ENCODE assay signal across 10 cellular contexts in genomic region chr3:170154084-170154483, GRCh38. TPM values are rescaled to one million over a fixed set of nuclear protein-coding genes. Genes with fewer than 3 reads are reported as not detected.
DNase-seq lines count a peak whose midpoint lies in the region; ATAC-seq and TF ChIP-seq lines count a peak whose summit lies in the region.
"Had no signal": no experiment of that assay in that cellular context is flagged by ENCODE, and none has a peak within 500 bp of the region (broad histone marks: within the 10 kb centered on the region; RNA-seq: fewer than 3 reads in every experiment).

No MANE protein-coding gene starts in this region.

- peak overlapping the region; percentile 3 for H3K27ac Mint-ChIP-seq in MCF 10A (ENCODE audit: low read depth, unreplicated experiment)
- peak overlapping the region; percentile 48 for H3K27ac Mint-ChIP-seq in activated naive CD8-positive, alpha-beta T cell treated with anti-CD3 and anti-CD28 coated beads, Interleukin-2, amount 50 U/mL, for 24 hours
- H3K27ac Mint-ChIP-seq: nephron had no signal

- no peaks in the 10 kb centered on the region for H3K36me3 ChIP-seq in breast epithelium

- H3K4me1 ChIP-seq in breast epithelium, result no peaks in the 10 kb centered on the region
- H3K4me1 ChIP-seq: foreskin keratinocyte had no signal

- no peaks in the 10 kb centered on the region for H3K27me3 ChIP-seq in breast epithelium
- H3K27me3 ChIP-seq: foreskin keratinocyte had no signal

- BruUV-seq in MCF 10A (replicated peaks; lab: Mats Ljungman, UMichigan), result no TSS peak

- POLR2A ChIA-PET in MCF 10A (lab: Yijun Ruan, JAX), result interaction anchor here (0.6 kb wide), 3 partner anchors 28 to 67 kb away, joined by 3 read pairs; partner anchors contain the start of gene PHC3

- peak; percentile 15 for ATAC-seq in HG02973 (IDR thresholded peaks at IDR 0.05; ENCODE audit: unreplicated experiment)
- no peak for ATAC-seq in activated naive CD8-positive, alpha-beta T cell treated with anti-CD3 and anti-CD28 coated beads, Interleukin-2, amount 50 U/mL, for 24 hours
- ATAC-seq: foreskin keratinocyte had no signal

- in situ Hi-C loops in KBM-7 (cut with MboI; ENCODE audit: low pct_unique_long_range_greater_than_20kb, low sequenced_read_pairs), result no loop called here

- no peak for TF ChIP-seq POLR2A in breast epithelium (IDR thresholded peaks at IDR 0.05)

- H3K9me3 Mint-ChIP-seq in MCF 10A (ENCODE audit: unreplicated experiment), result no peaks in the 10 kb centered on the region
- H3K9me3 Mint-ChIP-seq in activated naive CD8-positive, alpha-beta T cell treated with anti-CD3 and anti-CD28 coated beads, Interleukin-2, amount 50 U/mL, for 24 hours, result no peaks in the 10 kb centered on the region
- H3K9me3 Mint-ChIP-seq: nephron had no signal

- CTCF ChIA-PET in MCF 10A (lab: Yijun Ruan, JAX), result interaction anchor here (0.6 to 1.1 kb wide), 2 partner anchors 36 to 655 kb away, joined by 4 to 5 read pairs; no protein-coding TSS in a partner anchor

- TF ChIP-seq CTCF in MCF 10A (IDR thresholded peaks at IDR 0.05; ENCODE audit: unreplicated experiment), result no peak
- TF ChIP-seq CTCF in breast epithelium (IDR thresholded peaks at IDR 0.05), result no peak

- intact Hi-C loops in MCF 10A (cut with micrococcal nuclease) (no loop called here), breast epithelium (cut with DNase I; ENCODE audit: low total_unique reads) (no loop called here)

- peaks cover 19% of the 10 kb centered on the region for H3K4me1 Mint-ChIP-seq in MCF 10A (ENCODE audit: insufficient read depth, unreplicated experiment)
- H3K4me1 Mint-ChIP-seq in activated naive CD8-positive, alpha-beta T cell treated with anti-CD3 and anti-CD28 coated beads, Interleukin-2, amount 50 U/mL, for 24 hours, result peaks cover 45% of the 10 kb centered on the region

- DNase-seq in MCF 10A (ENCODE audit: unreplicated experiment) (no peak), breast epithelium (ENCODE audit: low spot score in 2 of 2) (no peak), stromal cell of bone marrow (ENCODE audit: low read depth) (peak; percentile 42), NCI-H2227 treated with DMSO at 0.1 percent for 48 hours (lab: John Stamatoyannopoulos, UW) (no peak), substantia nigra (lab: John Stamatoyannopoulos, UW) (no peak), KBM-7 (no peak)
- no peak for DNase-seq in activated naive CD8-positive, alpha-beta T cell treated with anti-CD3 and anti-CD28 coated beads, Interleukin-2, amount 50 U/mL, for 24 hours
- DNase-seq: foreskin keratinocyte had no signal

- peaks cover 78% of the 10 kb centered on the region for H3K36me3 Mint-ChIP-seq in MCF 10A (ENCODE audit: insufficient read depth, unreplicated experiment)
- H3K36me3 Mint-ChIP-seq in activated naive CD8-positive, alpha-beta T cell treated with anti-CD3 and anti-CD28 coated beads, Interleukin-2, amount 50 U/mL, for 24 hours (ENCODE audit: low read depth), result peaks cover 31% of the 10 kb centered on the region

- no peak overlapping the region for H3K27ac ChIP-seq in breast epithelium
- no peak overlapping the region for H3K27ac ChIP-seq in substantia nigra (ENCODE audit: low read depth, low read length, poor library complexity, severe bottlenecking)
- H3K27ac ChIP-seq: foreskin keratinocyte had no signal

- H3K9me3 ChIP-seq in breast epithelium, result no peaks in the 10 kb centered on the region

- no peaks in the 10 kb centered on the region for H3K27me3 Mint-ChIP-seq in MCF 10A (ENCODE audit: insufficient read depth, unreplicated experiment)
- no peaks in the 10 kb centered on the region for H3K27me3 Mint-ChIP-seq in activated naive CD8-positive, alpha-beta T cell treated with anti-CD3 and anti-CD28 coated beads, Interleukin-2, amount 50 U/mL, for 24 hours

- no peak overlapping the region for H3K4me3 ChIP-seq in breast epithelium

- H3K4me3 Mint-ChIP-seq in MCF 10A (ENCODE audit: unreplicated experiment), result no peak overlapping the region
- H3K4me3 Mint-ChIP-seq in activated naive CD8-positive, alpha-beta T cell treated with anti-CD3 and anti-CD28 coated beads, Interleukin-2, amount 50 U/mL, for 24 hours, result no peak overlapping the region
- H3K4me3 Mint-ChIP-seq: nephron had no signal

RNA-seq across cellular contexts. Expression of gene PHC3, which starts 27.4 kb away (rescaled TPM):
- total RNA-seq in MCF 10A (2022), result 54.3 and 65.3 TPM in 2 replicates
- 100 to 1,000 TPM in 1 of 3 donors, 10 to 100 TPM in 2; 65.1 to 117 (median 87.2) TPM for total RNA-seq in breast epithelium
